33 cellular contexts compared by ENCODE assay signal in genomic region chrX:130386408-130386808, GRCh38. TPM values are rescaled to one million over a fixed set of nuclear protein-coding genes. Genes with fewer than 3 reads are reported as not detected.
"Had no signal": no experiment of that assay in that cellular context is flagged by ENCODE, and none has a peak within 500 bp of the region (broad histone marks: within the 10 kb centered on the region; RNA-seq: fewer than 3 reads in every experiment).

No MANE protein-coding gene starts in this region.

- H3K4me1 ChIP-seq: colonic mucosa, esophagus squamous epithelium, gastrocnemius medialis, heart right ventricle, left lung, lower lobe of right lung had no signal

- H3K27me3 ChIP-seq: colonic mucosa, esophagus squamous epithelium, gastrocnemius medialis, left lung had no signal

- H3K4me3 ChIP-seq: colonic mucosa, esophagus squamous epithelium, gastrocnemius medialis, heart right ventricle, left lung, lower lobe of right lung, mucosa of descending colon had no signal

- DNase-seq: colonic mucosa; cortex of kidney; effector CD8-positive, alpha-beta T cell; effector memory CD8-positive, alpha-beta T cell; endodermal cell; erythroblast; esophagus squamous epithelium; foreskin fibroblast; foreskin melanocyte; gastrocnemius medialis; glutamatergic neuron; head of caudate nucleus; heart right ventricle; hippocampal formation; left cardiac atrium; left lung; left ventricle myocardium superior; lower lobe of right lung; mesenchymal stem cell; mucosa of descending colon; naive B cell had no signal

- H3K36me3 ChIP-seq: colonic mucosa, esophagus squamous epithelium, gastrocnemius medialis, heart right ventricle, left lung, lower lobe of right lung had no signal

- H3K9me3 ChIP-seq: colonic mucosa, esophagus squamous epithelium, gastrocnemius medialis, heart right ventricle, left lung, lower lobe of right lung, mucosa of descending colon had no signal

- FAIRE-seq: endometrium, keratinocyte had no signal

- ATAC-seq: effector memory CD8-positive, alpha-beta T cell; esophagus mucosa; gastrocnemius medialis; heart right ventricle; left cardiac atrium; left lung; left ventricle myocardium superior; lower lobe of right lung; mucosa of descending colon had no signal

- H3K27ac ChIP-seq: colonic mucosa, epithelial cell of prostate, esophagus squamous epithelium, gastrocnemius medialis, heart right ventricle, left lung, lower lobe of right lung had no signal

RNA-seq across cellular contexts. Expression of gene GPR119, which starts 0.9 kb away (rescaled TPM):
- total RNA-seq: dermis microvascular lymphatic vessel endothelial cell, endodermal cell, esophagus mucosa, esophagus squamous epithelium, gastrocnemius medialis, glomerular endothelial cell, heart right ventricle, kidney epithelial cell, left cardiac atrium, left lung, left ventricle myocardium superior, lower leg skin, lower lobe of right lung, lung microvascular endothelial cell, mesenteric fat pad, mesothelial cell of epicardium, myocyte had no signal
- polyA plus RNA-seq: heart right ventricle, keratinocyte had no signal
